9 cellular contexts compared by ENCODE assay signal in genomic region chr3:122794483-122794778, GRCh38. TPM values are rescaled to one million over a fixed set of nuclear protein-coding genes. Genes with fewer than 3 reads are reported as not detected.
DNase-seq lines count a peak whose midpoint lies in the region; ATAC-seq, FAIRE-seq and TF ChIP-seq lines count a peak whose summit lies in the region.
"Had no signal": no experiment of that assay in that cellular context is flagged by ENCODE, and none has a peak within 500 bp of the region (broad histone marks: within the 10 kb centered on the region; RNA-seq: fewer than 3 reads in every experiment).

No MANE protein-coding gene starts in this region.

- H3K4me3 ChIP-seq in left ventricle myocardium inferior (peak overlapping the region; percentile 81), bronchial epithelial cell (ENCODE audit: low read depth, low read length) (peak overlapping the region; percentile 74), vagina (peak overlapping the region; percentile 65 to 84)

- ATAC-seq in Right ventricle myocardium superior (ENCODE audit: poor library complexity) (no peak), HG02870 (IDR thresholded peaks at IDR 0.05; ENCODE audit: unreplicated experiment) (no peak)

- intact Hi-C loops in left ventricle myocardium inferior (cut with micrococcal nuclease) (no loop called here), Right ventricle myocardium superior (cut with DNase I) (no loop called here), vagina (cut with DNase I) (no loop called here)

- no peaks in the 10 kb centered on the region for H3K27me3 Mint-ChIP-seq in mesothelial cell of epicardium (ENCODE audit: low read depth)

- H3K9me3 ChIP-seq in left ventricle myocardium inferior (replicated peaks) = no peaks in the 10 kb centered on the region
- H3K9me3 ChIP-seq in vagina = no peaks in the 10 kb centered on the region

- H3K4me3 Mint-ChIP-seq in mesothelial cell of epicardium = no peak overlapping the region

- H3K27me3 ChIP-seq in left ventricle myocardium inferior (ENCODE audit: low read depth) (no peaks in the 10 kb centered on the region), bronchial epithelial cell (ENCODE audit: control insufficient read depth, insufficient read depth, low read length) (no peaks in the 10 kb centered on the region), vagina (no peaks in the 10 kb centered on the region)

- H3K36me3 ChIP-seq in left ventricle myocardium inferior (no peaks in the 10 kb centered on the region), bronchial epithelial cell (ENCODE audit: control insufficient read depth, insufficient read depth, low read length) (no peaks in the 10 kb centered on the region), vagina (no peaks in the 10 kb centered on the region)

- no peak for FAIRE-seq in bronchial epithelial cell (lab: Jason Lieb, UNC)

- H3K4me1 Mint-ChIP-seq in mesothelial cell of epicardium = peaks cover 28% of the 10 kb centered on the region

- H3K4me1 ChIP-seq in left ventricle myocardium inferior = peaks cover 42% of the 10 kb centered on the region
- H3K4me1 ChIP-seq in vagina = peaks cover 34% of the 10 kb centered on the region

- DNase-seq in left ventricle myocardium inferior (no peak), Right ventricle myocardium superior (no peak), bronchial epithelial cell (ENCODE audit: low read depth) (no peak), mesothelial cell of epicardium (ENCODE audit: low spot score in 2 of 2, unreplicated experiment in 2 of 2) (no peak), vagina (ENCODE audit: extremely low spot score in 2 of 2) (no peak), HPDE6-E6E7 (ENCODE audit: extremely low spot score) (no peak), GM20000 (ENCODE audit: low spot score) (no peak)
- DNase-seq: GDM1 had no signal

- H3K36me3 Mint-ChIP-seq in mesothelial cell of epicardium = no peaks in the 10 kb centered on the region

- H3K9me3 Mint-ChIP-seq in mesothelial cell of epicardium = no peaks in the 10 kb centered on the region

- no peak for TF ChIP-seq CTCF in left ventricle myocardium inferior (IDR thresholded peaks at IDR 0.05; ENCODE audit: borderline replicate concordance)
- no peak for TF ChIP-seq CTCF in bronchial epithelial cell (IDR thresholded peaks at IDR 0.05; ENCODE audit: insufficient read depth, low read length, severe bottlenecking)
- no peak for TF ChIP-seq CTCF in mesothelial cell of epicardium (IDR thresholded peaks at IDR 0.05; ENCODE audit: unreplicated experiment)
- no peak for TF ChIP-seq CTCF in vagina (IDR thresholded peaks at IDR 0.05)
- no peak for TF ChIP-seq CTCF in GM20000 (IDR thresholded peaks at IDR 0.05; ENCODE audit: extremely low read depth, missing control alignments)

- H3K27ac ChIP-seq in left ventricle myocardium inferior (replicated peaks) (peak overlapping the region; percentile 93), vagina (peak overlapping the region; percentile 93)

- peak overlapping the region; percentile 99 for H3K27ac Mint-ChIP-seq in mesothelial cell of epicardium

- TF ChIP-seq POLR2A in vagina (IDR thresholded peaks at IDR 0.05) = no peak

RNA-seq across cellular contexts. Expression of gene SLC49A4, which starts 0.4 kb away (rescaled TPM):
- total RNA-seq in left ventricle myocardium inferior (14.5 TPM), Right ventricle myocardium superior (15.0 TPM), bronchial epithelial cell (21.6 and 26.4 TPM in 2 replicates), mesothelial cell of epicardium (17.8 to 19.2 TPM (median 18.1 TPM) in 3 replicates), vagina (15.7 TPM)

RNA-seq across cellular contexts. Expression of gene HSPBAP1, which starts 0.8 kb away (rescaled TPM):
- total RNA-seq in left ventricle myocardium inferior (3.8 TPM), Right ventricle myocardium superior (5.5 TPM), bronchial epithelial cell (11.3 and 12.0 TPM in 2 replicates), mesothelial cell of epicardium (10.4 to 11.3 TPM (median 11.1 TPM) in 3 replicates), vagina (9.8 TPM)
